8 cellular contexts compared by ENCODE assay signal in the genomic region with DNA sequence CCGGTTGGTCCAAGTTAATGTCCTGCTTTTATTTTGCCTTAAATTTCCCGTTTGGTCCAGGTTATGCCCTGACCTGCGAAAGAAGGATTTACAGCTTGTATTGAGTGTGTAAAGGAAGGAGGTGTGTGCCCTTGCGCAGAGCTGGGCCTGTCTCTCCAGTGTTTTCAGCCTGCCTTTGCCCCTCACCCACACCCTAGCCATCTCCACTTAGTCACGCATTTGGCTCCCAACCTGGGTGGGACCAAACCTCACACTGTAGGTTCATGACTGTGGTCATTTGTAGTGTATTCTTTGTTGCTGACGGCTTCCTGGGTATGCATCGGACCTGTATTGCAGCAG. TPM values are rescaled to one million over a fixed set of nuclear protein-coding genes. Genes with fewer than 3 reads are reported as not detected.
DNase-seq lines count a peak whose midpoint lies in the region; ATAC-seq and TF ChIP-seq lines count a peak whose summit lies in the region.

No MANE protein-coding gene starts in this region.

- H3K4me1 ChIP-seq in ES-I3 (ENCODE audit: insufficient read depth, low read length) (peaks cover 11% of the 10 kb centered on the region), prostate gland (replicated peaks) (peaks cover 5% of the 10 kb centered on the region)

- DNase-seq in NCI-H510A (lab: John Stamatoyannopoulos, UW) (peak; percentile 37), fibroblast of villous mesenchyme (ENCODE audit: low read depth) (peak; percentile 43), prostate gland (ENCODE audit: low spot score) (no peak), NCI-H1105 (lab: John Stamatoyannopoulos, UW) (no peak)
- DNase-seq in activated T-cell treated with anti-CD3 and anti-CD28 coated beads, Interleukin-2, amount 50 U/mL, for 48 hours = peak; percentile 75 to 77

- TF ChIP-seq CTCF in fibroblast of villous mesenchyme (IDR thresholded peaks at IDR 0.05; ENCODE audit: insufficient read depth, low read depth, low read length) (no peak), prostate gland (IDR thresholded peaks at IDR 0.05) (no peak)

- H3K9ac ChIP-seq in ES-I3 (ENCODE audit: low read depth, low read length) = peak overlapping the region; percentile 95

- 33% methylated on average over 7 of the region's 7 CpGs for WGBS in prostate gland

- no peaks in the 10 kb centered on the region for H3K27me3 ChIP-seq in prostate gland (replicated peaks; ENCODE audit: insufficient read depth)

- no peak for TF ChIP-seq POLR2A in prostate gland (IDR thresholded peaks at IDR 0.05)

- no peaks in the 10 kb centered on the region for H3K9me3 ChIP-seq in ES-I3 (ENCODE audit: control insufficient read depth, insufficient read depth, low read length)
- H3K9me3 ChIP-seq in prostate gland = no peaks in the 10 kb centered on the region

- H3K36me3 ChIP-seq in ES-I3 (ENCODE audit: insufficient read depth, low read length) (peaks cover 15% of the 10 kb centered on the region), prostate gland (no peaks in the 10 kb centered on the region)

- peak overlapping the region; percentile 95 to 97 for H3K27ac ChIP-seq in prostate gland

- H3K4me3 ChIP-seq in fibroblast of villous mesenchyme (ENCODE audit: low read depth, low read length) (peak overlapping the region; percentile 95), prostate gland (peak overlapping the region; percentile 94 to 98)

- ATAC-seq in HG02759 (IDR thresholded peaks at IDR 0.05; ENCODE audit: unreplicated experiment) (peak; percentile 32), GM21529 (IDR thresholded peaks at IDR 0.05; ENCODE audit: unreplicated experiment) (no peak)

- intact Hi-C loops in prostate gland (cut with DNase I) = loop anchor here (2.0 kb wide), 1 partner anchor 38 kb away; no protein-coding TSS in a partner anchor

RNA-seq across cellular contexts. Expression of gene SRSF10, which starts 0.6 kb away (rescaled TPM):
- total RNA-seq in fibroblast of villous mesenchyme (83.8 and 117 TPM in 2 replicates), prostate gland (10 to 100 TPM; 94.3 to 94.9 TPM)

RNA-seq across cellular contexts. Expression of gene PNRC2, which starts 21.1 kb away (rescaled TPM):
- total RNA-seq in fibroblast of villous mesenchyme = 60.9 and 108 TPM in 2 replicates
- total RNA-seq in prostate gland = 100 to 1,000 TPM in 1 of 2 donors, 10 to 100 TPM in 1; 86.6 to 117 TPM

Comparison
In these comparisons a context has a peak if more than half of its experiments do, and no peak if none do; other contexts are left out.
1. DNase-seq: peak in NCI-H510A (single experiment), activated T-cell treated with anti-CD3 and anti-CD28 coated beads, Interleukin-2, amount 50 U/mL, for 48 hours (2 of 2) and fibroblast of villous mesenchyme (single experiment); none in prostate gland (single experiment) and NCI-H1105 (single experiment).